In the genomic region with DNA sequence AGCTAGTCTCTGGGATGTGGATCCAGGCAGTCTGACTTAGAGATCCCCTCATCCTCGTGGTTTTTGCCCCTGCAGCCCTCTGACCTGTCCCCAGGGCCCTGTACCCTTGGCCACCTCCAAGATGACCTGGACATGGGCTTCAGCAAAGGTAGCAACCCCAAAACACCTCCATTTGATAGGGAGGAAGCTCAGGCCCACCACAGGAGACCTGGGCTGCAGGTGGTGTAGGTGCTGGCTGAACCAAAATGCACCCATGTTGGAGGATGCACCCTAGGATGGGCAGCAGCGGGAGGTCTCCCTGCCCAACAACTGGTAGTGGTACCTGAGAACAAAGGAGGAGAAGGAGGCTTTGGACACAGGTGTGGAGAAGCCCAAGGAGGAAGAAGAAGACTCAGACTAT, we compare ENCODE assay signal across 19 cellular contexts.
DNase-seq lines count a peak whose midpoint lies in the region; ATAC-seq, FAIRE-seq and TF ChIP-seq lines count a peak whose summit lies in the region.
"Had no signal": no experiment of that assay in that cellular context is flagged by ENCODE, and none has a peak within 500 bp of the region (broad histone marks: within the 10 kb centered on the region; RNA-seq: fewer than 3 reads in every experiment).

No MANE protein-coding gene starts in this region.

- H3K9me3 ChIP-seq in right atrium auricular region = no peaks in the 10 kb centered on the region
- no peaks in the 10 kb centered on the region for H3K9me3 ChIP-seq in right cardiac atrium (ENCODE audit: control insufficient read depth, low read length)
- no peaks in the 10 kb centered on the region for H3K9me3 ChIP-seq in kidney (ENCODE audit: control insufficient read depth in 1 of 2, low read length in 2 of 2)
- peaks cover 22% of the 10 kb centered on the region for H3K9me3 ChIP-seq in trophoblast cell (ENCODE audit: insufficient read depth, low read depth, low read length)

- H2BK5ac ChIP-seq in trophoblast cell (ENCODE audit: low read depth, low read length, poor library complexity) = no peak overlapping the region

- no peak overlapping the region for H3K18ac ChIP-seq in trophoblast cell (ENCODE audit: low read length)

- H2AFZ ChIP-seq in trophoblast cell (ENCODE audit: insufficient read depth, low read length, poor library complexity) = no peak overlapping the region
- H2AFZ ChIP-seq: GM23338 had no signal

- H3K79me1 ChIP-seq in trophoblast cell (ENCODE audit: low read length) = no peaks in the 10 kb centered on the region

- H3K14ac ChIP-seq in trophoblast cell (ENCODE audit: low read length) = no peak overlapping the region

- no peak overlapping the region for H4K91ac ChIP-seq in trophoblast cell (ENCODE audit: low read depth, low read length)

- no peak overlapping the region for H4K12ac ChIP-seq in trophoblast cell (ENCODE audit: low read depth, low read length)

- H3K4me1 ChIP-seq in right atrium auricular region (no peaks in the 10 kb centered on the region), right cardiac atrium (ENCODE audit: control insufficient read depth, insufficient read depth, low read length) (no peaks in the 10 kb centered on the region), kidney (ENCODE audit: control insufficient read depth in 1 of 2, insufficient read depth in 1 of 2, low read depth in 1 of 2, low read length in 2 of 2) (no peaks in the 10 kb centered on the region), trophoblast cell (ENCODE audit: control insufficient read depth in 1 of 2, insufficient read depth in 2 of 2, low read length in 2 of 2) (no peaks in the 10 kb centered on the region)

- H2BK12ac ChIP-seq in trophoblast cell (ENCODE audit: low read length) = no peak overlapping the region

- H3K9ac ChIP-seq in kidney (ENCODE audit: low read length in 2 of 2) = no peak overlapping the region
- H3K9ac ChIP-seq in trophoblast cell (ENCODE audit: low read length) = no peak overlapping the region

- H3K36me3 ChIP-seq in right atrium auricular region (no peaks in the 10 kb centered on the region), kidney (ENCODE audit: control insufficient read depth in 1 of 2, insufficient read depth in 2 of 2, low read length in 2 of 2) (no peaks in the 10 kb centered on the region), trophoblast cell (ENCODE audit: control insufficient read depth in 1 of 2, insufficient read depth in 2 of 2, low read length in 2 of 2) (no peaks in the 10 kb centered on the region)

- H2BK120ac ChIP-seq in trophoblast cell (ENCODE audit: insufficient read depth, low read length, poor library complexity) = no peak overlapping the region

- H3K79me2 ChIP-seq in trophoblast cell (ENCODE audit: control insufficient read depth, insufficient read depth, low read length, poor library complexity) = no peaks in the 10 kb centered on the region

- no peaks in the 10 kb centered on the region for H3K27me3 ChIP-seq in right atrium auricular region
- H3K27me3 ChIP-seq in right cardiac atrium (ENCODE audit: control insufficient read depth, insufficient read depth) = no peaks in the 10 kb centered on the region
- no peaks in the 10 kb centered on the region for H3K27me3 ChIP-seq in trophoblast cell (ENCODE audit: insufficient read depth, low read length)

- no peak for FAIRE-seq in kidney (lab: Jason Lieb, UNC)
- FAIRE-seq: GM12891, GM18507 had no signal

- no peak overlapping the region for H3K27ac ChIP-seq in right atrium auricular region
- no peak overlapping the region for H3K27ac ChIP-seq in right cardiac atrium (ENCODE audit: low read length)
- no peak overlapping the region for H3K27ac ChIP-seq in kidney (ENCODE audit: low read depth in 2 of 2, low read length in 2 of 2)
- H3K27ac ChIP-seq in trophoblast cell (ENCODE audit: low read depth, low read length) = no peak overlapping the region

- H2AK5ac ChIP-seq in trophoblast cell (ENCODE audit: low read length) = no peak overlapping the region

- DNase-seq in right atrium auricular region (ENCODE audit: low spot score) (peak; percentile 40), right cardiac atrium (no peak), kidney (peak; percentile 26), trophoblast cell (no peak), NCI-H2029 (lab: John Stamatoyannopoulos, UW) (no peak), middle frontal gyrus (ENCODE audit: extremely low spot score, low spot score) (no peak)
- DNase-seq in stimulated activated CD4-positive, alpha-beta T cell treated with anti-CD3 and anti-CD28 coated beads, Interleukin-12 subunit alpha, Interleukin-12 subunit beta, amount 100 ng/mL, for 4 hours = no peak
- DNase-seq: C1 segment of cervical spinal cord; Calu3; CD4-positive, alpha-beta memory T cell; COR-L47; DMS53; DMS79 treated with DMSO at 0.1 percent for 48 hours; GF-D8; H9 had no signal

- TF ChIP-seq CTCF in right atrium auricular region (IDR thresholded peaks at IDR 0.05) = no peak
- TF ChIP-seq CTCF in kidney (IDR thresholded peaks at IDR 0.05; ENCODE audit: borderline replicate concordance, extremely low read depth, insufficient read depth) = no peak

- intact Hi-C loops in right cardiac atrium (cut with DNase I) (no loop called here), kidney (cut with DNase I) (no loop called here)

- ATAC-seq in right cardiac atrium = no peak
- ATAC-seq: GM23338, HCT116 had no signal

- no peak overlapping the region for H4K8ac ChIP-seq in trophoblast cell (ENCODE audit: low read depth, low read length)

- no peak overlapping the region for H3K4me2 ChIP-seq in trophoblast cell (ENCODE audit: low read length)
- H3K4me2 ChIP-seq: GM23338 had no signal

- H3K23ac ChIP-seq in trophoblast cell (ENCODE audit: low read length) = no peak overlapping the region

- H3K4me3 ChIP-seq in right atrium auricular region (no peak overlapping the region), right cardiac atrium (ENCODE audit: low read length) (no peak overlapping the region), kidney (ENCODE audit: low read length in 2 of 2) (no peak overlapping the region), trophoblast cell (ENCODE audit: low read depth, low read length) (peak overlapping the region; percentile 25)
- H3K4me3 ChIP-seq: GM23338 had no signal

- 22% methylated on average over 2 of the region's 2 CpGs for WGBS in right cardiac atrium
- no CpG with 5 or more reads among the region's 2 CpGs for WGBS in trophoblast cell (ENCODE audit: extremely low coverage, insufficient coverage, insufficient read length)

- no peak overlapping the region for H3K4ac ChIP-seq in trophoblast cell (ENCODE audit: low read depth, low read length)

Comparison
In these comparisons a context has a peak if more than half of its experiments do, and no peak if none do; other contexts are left out.
1. DNase-seq: peak in right atrium auricular region (single experiment) and kidney (single experiment); none in right cardiac atrium (0 of 3), trophoblast cell (0 of 2), NCI-H2029 (single experiment), middle frontal gyrus (single experiment) and stimulated activated CD4-positive, alpha-beta T cell treated with anti-CD3 and anti-CD28 coated beads, Interleukin-12 subunit alpha, Interleukin-12 subunit beta, amount 100 ng/mL, for 4 hours (single experiment).